Comparison of ENCODE assay signal across 8 cellular contexts in the genomic region with DNA sequence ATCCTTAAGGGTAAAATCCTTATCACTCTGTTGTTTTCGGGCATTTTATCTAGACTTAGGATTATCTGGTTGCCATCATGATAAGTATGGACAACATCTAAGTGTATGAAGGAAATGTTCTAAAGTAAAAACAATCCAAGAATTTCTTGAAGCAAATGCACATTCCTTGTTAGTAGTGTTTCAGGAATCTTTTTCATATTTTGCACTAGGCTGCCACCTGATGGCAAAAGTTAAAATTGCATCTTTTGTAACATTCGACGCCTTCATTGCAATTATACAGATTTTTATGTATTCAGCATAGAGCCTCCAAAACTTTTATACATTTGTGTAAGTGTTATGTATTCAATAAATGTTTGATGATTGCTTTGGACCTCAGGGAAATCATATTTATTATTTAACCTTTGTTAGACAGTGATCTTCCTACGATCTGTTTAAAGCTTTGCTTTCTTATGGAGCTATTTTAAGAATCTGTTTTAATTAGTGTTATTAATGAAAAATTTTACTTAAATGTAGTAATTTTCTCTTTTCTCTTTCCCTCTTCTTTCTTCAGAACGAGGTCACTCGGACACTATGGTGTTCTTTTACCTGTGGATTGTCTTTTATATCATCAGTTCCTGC. TPM values are rescaled to one million over a fixed set of nuclear protein-coding genes. Genes with fewer than 3 reads are reported as not detected.
A peak's percentile ranks its signal among the peaks of the same experiment; 100 is the strongest.
DNase-seq lines count a peak whose midpoint lies in the region; ATAC-seq and TF ChIP-seq lines count a peak whose summit lies in the region.

No MANE protein-coding gene starts in this region.

- no peaks in the 10 kb centered on the region for H3K9me3 Mint-ChIP-seq in activated T-cell treated with anti-CD3 and anti-CD28 coated beads, Interleukin-2, amount 50 U/mL, for 4 hours
- no peaks in the 10 kb centered on the region for H3K9me3 Mint-ChIP-seq in activated T-cell treated with anti-CD3 and anti-CD28 coated beads, Interleukin-2, amount 50 U/mL, for 24 hours
- H3K9me3 Mint-ChIP-seq in neural crest cell, result no peaks in the 10 kb centered on the region

- no peaks in the 10 kb centered on the region for H3K27me3 Mint-ChIP-seq in activated T-cell treated with anti-CD3 and anti-CD28 coated beads, Interleukin-2, amount 50 U/mL, for 4 hours (ENCODE audit: low read depth)
- no peaks in the 10 kb centered on the region for H3K27me3 Mint-ChIP-seq in activated T-cell treated with anti-CD3 and anti-CD28 coated beads, Interleukin-2, amount 50 U/mL, for 24 hours
- H3K27me3 Mint-ChIP-seq in neural crest cell (ENCODE audit: low read depth), result no peaks in the 10 kb centered on the region

- no peak overlapping the region for H3K27ac Mint-ChIP-seq in activated T-cell treated with anti-CD3 and anti-CD28 coated beads, Interleukin-2, amount 50 U/mL, for 24 hours
- H3K27ac Mint-ChIP-seq in neural crest cell (ENCODE audit: unreplicated experiment), result no peak overlapping the region

- peak; percentile 4 for DNase-seq in activated T-cell treated with anti-CD3 and anti-CD28 coated beads, Interleukin-2, amount 50 U/mL, for 4 hours
- DNase-seq in activated T-cell treated with anti-CD3 and anti-CD28 coated beads, Interleukin-2, amount 50 U/mL, for 24 hours, result no peak
- peak; percentile 53 for DNase-seq in SK-N-DZ (ENCODE audit: low spot score)
- no peak for DNase-seq in esophagus muscularis mucosa (ENCODE audit: extremely low spot score)
- peak; percentile 44 for DNase-seq in neural crest cell (ENCODE audit: low read depth, low spot score)
- DNase-seq in 8988T, result no peak

- H3K4me3 ChIP-seq in esophagus muscularis mucosa, result no peak overlapping the region

- no peak overlapping the region for H3K4me3 Mint-ChIP-seq in activated T-cell treated with anti-CD3 and anti-CD28 coated beads, Interleukin-2, amount 50 U/mL, for 4 hours
- no peak overlapping the region for H3K4me3 Mint-ChIP-seq in activated T-cell treated with anti-CD3 and anti-CD28 coated beads, Interleukin-2, amount 50 U/mL, for 24 hours
- H3K4me3 Mint-ChIP-seq in neural crest cell, result no peak overlapping the region

- H3K27me3 ChIP-seq in esophagus muscularis mucosa, result no peaks in the 10 kb centered on the region

- H3K4me1 Mint-ChIP-seq in activated T-cell treated with anti-CD3 and anti-CD28 coated beads, Interleukin-2, amount 50 U/mL, for 4 hours (ENCODE audit: low read depth), result no peaks in the 10 kb centered on the region
- H3K4me1 Mint-ChIP-seq in activated T-cell treated with anti-CD3 and anti-CD28 coated beads, Interleukin-2, amount 50 U/mL, for 24 hours (ENCODE audit: low read depth), result no peaks in the 10 kb centered on the region
- H3K4me1 Mint-ChIP-seq in neural crest cell, result peaks cover 12% of the 10 kb centered on the region

- no peak for ATAC-seq in activated T-cell treated with anti-CD3 and anti-CD28 coated beads, Interleukin-2, amount 50 U/mL, for 4 hours
- ATAC-seq in HG02610 (IDR thresholded peaks at IDR 0.05; ENCODE audit: unreplicated experiment), result no peak

- peaks cover 0 to 28% (median 10%) of the 10 kb centered on the region in 4 donors for H3K36me3 ChIP-seq in esophagus muscularis mucosa

- WGBS in esophagus muscularis mucosa, result 29% methylated on average over 6 of the region's 6 CpGs

- TF ChIP-seq POLR2A in esophagus muscularis mucosa (IDR thresholded peaks at IDR 0.05; ENCODE audit: low read depth), result no peak

- intact Hi-C loops in esophagus muscularis mucosa (cut with DNase I), result loop anchor here (5.0 kb wide), 3 partner anchors 231 to 346 kb away; a partner anchor contains a TSS

- no peak for TF ChIP-seq EP300 in esophagus muscularis mucosa (IDR thresholded peaks at IDR 0.05)

- peaks cover 3 to 11% (median 5%) of the 10 kb centered on the region in 4 donors for H3K4me1 ChIP-seq in esophagus muscularis mucosa

- H3K9me3 ChIP-seq in esophagus muscularis mucosa, result no peaks in the 10 kb centered on the region

- TF ChIP-seq CTCF in LNCAP (IDR thresholded peaks at IDR 0.05) (peak; percentile 82), esophagus muscularis mucosa (IDR thresholded peaks at IDR 0.05) (peak; percentile 75 to 78 (median 75)), neural crest cell (conservative IDR thresholded peaks at IDR 0.05) (peak; percentile 87)

- no peak overlapping the region for H3K27ac ChIP-seq in esophagus muscularis mucosa (replicated peaks in 1 of 4)

- peaks cover 7% of the 10 kb centered on the region for H3K36me3 Mint-ChIP-seq in activated T-cell treated with anti-CD3 and anti-CD28 coated beads, Interleukin-2, amount 50 U/mL, for 4 hours (ENCODE audit: insufficient read depth)
- H3K36me3 Mint-ChIP-seq in activated T-cell treated with anti-CD3 and anti-CD28 coated beads, Interleukin-2, amount 50 U/mL, for 24 hours (ENCODE audit: low read depth), result peaks cover 24% of the 10 kb centered on the region
- peaks cover 7% of the 10 kb centered on the region for H3K36me3 Mint-ChIP-seq in neural crest cell (ENCODE audit: low read depth)

RNA-seq across cellular contexts. Expression of a gene that starts 49.4 kb away (rescaled TPM):
- total RNA-seq in activated T-cell treated with anti-CD3 and anti-CD28 coated beads, Interleukin-2, amount 50 U/mL, for 4 hours, result under 1 TPM; 0.10 to 0.16 (median 0.11) TPM
- polyA plus RNA-seq in SK-N-DZ (2014; cell fraction: cytosol; rRNA removed), result 1.9 and 2.0 TPM in 2 replicates
- polyA plus RNA-seq in SK-N-DZ (2014; cell fraction: nucleus; rRNA removed), result 1.1 and 1.2 TPM in 2 replicates
- total RNA-seq in esophagus muscularis mucosa (10 to 100 TPM; 15.4 to 30.0 (median 17.4) TPM), neural crest cell (2.1 and 3.2 TPM in 2 replicates)

Comparison
In these comparisons a context has a peak if more than half of its experiments do, and no peak if none do; other contexts are left out.
1. DNase-seq: peak in activated T-cell treated with anti-CD3 and anti-CD28 coated beads, Interleukin-2, amount 50 U/mL, for 4 hours (single experiment), SK-N-DZ (single experiment) and neural crest cell (single experiment); none in activated T-cell treated with anti-CD3 and anti-CD28 coated beads, Interleukin-2, amount 50 U/mL, for 24 hours (single experiment), esophagus muscularis mucosa (single experiment) and 8988T (single experiment).
2. Peak in every context shown above with its lines, with median percentiles within 50 percentile points of each other: CTCF ChIP-seq.